Comparison of ENCODE assay signal across 3 cellular contexts in the genomic region with DNA sequence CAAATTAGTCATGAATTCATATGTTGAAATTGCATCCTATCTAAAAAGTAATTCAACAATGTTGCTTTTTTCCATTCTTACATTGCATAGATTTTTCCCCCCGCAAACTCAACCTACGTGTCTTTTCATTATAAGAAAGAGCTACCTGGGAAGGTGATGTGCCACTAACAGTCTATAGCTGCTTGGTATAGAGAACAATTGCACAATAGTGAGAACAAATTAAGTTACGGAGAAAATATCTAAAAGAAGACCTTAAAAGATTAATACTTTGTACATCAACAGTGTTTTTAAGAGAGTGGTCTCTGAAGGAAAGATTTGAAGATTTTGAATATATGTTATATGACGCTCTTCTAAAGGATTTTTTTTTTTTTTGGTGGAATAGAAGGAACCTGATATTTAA.
TF ChIP-seq lines count a peak whose summit lies in the region.

No MANE protein-coding gene starts in this region.

TF ChIP-seq in IMR-90, 13 proteins besides CTCF, POLR2A, EP300 and RAD21:
- TF ChIP-seq CHD1 (IDR thresholded peaks at IDR 0.05; ENCODE audit: low read depth, low read length) (no peak), BHLHE40 (IDR thresholded peaks at IDR 0.05; ENCODE audit: low read depth, low read length) (no peak), MAZ (IDR thresholded peaks at IDR 0.05; ENCODE audit: borderline replicate concordance, low read depth, low read length) (no peak), SMC3 (IDR thresholded peaks at IDR 0.05; ENCODE audit: low read depth, low read length) (no peak), MXI1 (IDR thresholded peaks at IDR 0.05; ENCODE audit: borderline replicate concordance, low read depth, low read length) (no peak), FOS (IDR thresholded peaks at IDR 0.05; ENCODE audit: low read depth, low read length) (0 out of 2 replicates have a peak, but pooled peaks have one; percentile 16), CEBPB (IDR thresholded peaks at IDR 0.05; ENCODE audit: low read depth, low read length) (peak; percentile 65)
- TF ChIP-seq, protein P1, sequence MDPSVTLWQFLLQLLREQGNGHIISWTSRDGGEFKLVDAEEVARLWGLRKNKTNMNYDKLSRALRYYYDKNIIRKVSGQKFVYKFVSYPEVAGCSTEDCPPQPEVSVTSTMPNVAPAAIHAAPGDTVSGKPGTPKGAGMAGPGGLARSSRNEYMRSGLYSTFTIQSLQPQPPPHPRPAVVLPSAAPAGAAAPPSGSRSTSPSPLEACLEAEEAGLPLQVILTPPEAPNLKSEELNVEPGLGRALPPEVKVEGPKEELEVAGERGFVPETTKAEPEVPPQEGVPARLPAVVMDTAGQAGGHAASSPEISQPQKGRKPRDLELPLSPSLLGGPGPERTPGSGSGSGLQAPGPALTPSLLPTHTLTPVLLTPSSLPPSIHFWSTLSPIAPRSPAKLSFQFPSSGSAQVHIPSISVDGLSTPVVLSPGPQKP (IDR thresholded peaks at IDR 0.05; ENCODE audit: borderline replicate concordance, low read depth, low read length), result no peak

TF ChIP-seq in endothelial cell of umbilical vein, 7 proteins besides CTCF, POLR2A, EP300 and RAD21:
- no peak for TF ChIP-seq EZH2 (IDR thresholded peaks at IDR 0.05; ENCODE audit: borderline replicate concordance, low read depth, low read length, severe bottlenecking)
- TF ChIP-seq JUN (IDR thresholded peaks at IDR 0.05; ENCODE audit: borderline replicate concordance, insufficient read depth, insufficient read length, low read depth), result no peak
- no peak for TF ChIP-seq GATA2 (IDR thresholded peaks at IDR 0.05; ENCODE audit: insufficient read depth, insufficient read length, low read depth, low read length)
- no peak for TF ChIP-seq POLR2AphosphoS5 (IDR thresholded peaks at IDR 0.05; ENCODE audit: insufficient read depth, low read depth, low read length)
- TF ChIP-seq MYC (IDR thresholded peaks at IDR 0.05; ENCODE audit: low read depth, low read length), result no peak
- TF ChIP-seq, protein P2, sequence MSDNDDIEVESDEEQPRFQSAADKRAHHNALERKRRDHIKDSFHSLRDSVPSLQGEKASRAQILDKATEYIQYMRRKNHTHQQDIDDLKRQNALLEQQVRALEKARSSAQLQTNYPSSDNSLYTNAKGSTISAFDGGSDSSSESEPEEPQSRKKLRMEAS (IDR thresholded peaks at IDR 0.05; ENCODE audit: insufficient read depth, insufficient read length), result no peak
- no peak for TF ChIP-seq FOS (IDR thresholded peaks at IDR 0.05; ENCODE audit: borderline replicate concordance, insufficient read depth, low read length)

TF ChIP-seq in GM12891, 5 proteins besides CTCF, POLR2A, EP300 and RAD21:
- TF ChIP-seq POLR2AphosphoS5 (IDR thresholded peaks at IDR 0.05; ENCODE audit: low read depth, low read length), result no peak
- TF ChIP-seq POU2F2 (IDR thresholded peaks at IDR 0.05; ENCODE audit: low read depth, low read length), result no peak
- no peak for TF ChIP-seq TAF1 (IDR thresholded peaks at IDR 0.05; ENCODE audit: low read depth, low read length)
- TF ChIP-seq SPI1 (IDR thresholded peaks at IDR 0.05; ENCODE audit: low read depth, low read length), result no peak
- no peak for TF ChIP-seq PAX5 (IDR thresholded peaks at IDR 0.05; ENCODE audit: insufficient read depth, low read length, severe bottlenecking)
TF ChIP-seq in GM12891: peak in this region for 0.
